8 cellular contexts compared by ENCODE assay signal in the genomic region with DNA sequence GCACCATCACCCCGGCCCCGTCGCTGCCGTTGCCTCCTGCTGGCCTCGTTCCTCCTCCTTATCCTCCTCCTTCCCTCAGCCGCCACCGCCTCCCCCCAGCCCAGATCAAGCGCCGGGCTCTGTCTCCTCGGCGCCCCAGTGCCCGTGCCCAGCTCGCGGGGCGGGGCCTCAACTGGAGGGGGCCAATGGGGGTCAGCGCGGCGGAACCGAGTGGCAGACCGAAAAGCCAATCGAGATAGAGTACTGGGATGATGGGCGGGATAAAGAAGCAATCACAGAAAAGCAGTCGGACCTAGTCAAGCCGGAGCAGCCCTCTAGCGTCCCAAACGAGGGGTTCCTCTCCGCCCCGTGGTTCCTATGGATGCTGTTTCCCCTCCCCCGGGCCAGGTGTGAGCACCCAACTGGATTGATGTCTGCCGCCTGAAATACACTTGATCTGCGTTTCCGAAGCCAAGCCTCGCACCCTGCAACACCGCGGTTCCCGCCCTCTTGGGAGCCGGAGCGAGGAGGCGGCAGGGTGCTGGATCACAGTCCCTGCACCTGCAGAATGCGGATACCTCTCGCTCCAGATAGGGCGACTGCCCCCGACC. TPM values are rescaled to one million over a fixed set of nuclear protein-coding genes. Genes with fewer than 3 reads are reported as not detected.
DNase-seq lines count a peak whose midpoint lies in the region; ATAC-seq and TF ChIP-seq lines count a peak whose summit lies in the region.

FRMD5 (minus strand) TSS at position 121 of the 590 bp plus-strand sequence.

- H3K9me3 Mint-ChIP-seq in CD8-positive, alpha-beta memory T cell = peaks cover 0 to 4% (median 0%) of the 10 kb centered on the region in 5 donors
- H3K9me3 Mint-ChIP-seq in activated T-cell treated with anti-CD3 and anti-CD28 coated beads, Interleukin-2, amount 50 U/mL, for 4 hours = no peaks in the 10 kb centered on the region

- peak within 1 kb of the TSS; percentile 97 for H2AFZ ChIP-seq in OCI-LY7 (ENCODE audit: low read length)

- CTCF ChIA-PET in CD8-positive, alpha-beta memory T cell (lab: Charles Lee) = interaction anchor here (0.9 kb wide), 1 partner anchor 9 kb away, joined by 3 read pairs; no protein-coding TSS in a partner anchor
- CTCF ChIA-PET in OCI-LY7 (lab: Charles Lee; ENCODE audit: unreplicated experiment) = no interaction called here

- peak within 1 kb of the TSS; percentile 81 for H3K4me3 ChIP-seq in CD8-positive, alpha-beta memory T cell (ENCODE audit: low read length)
- peak within 1 kb of the TSS; percentile 65 for H3K4me3 ChIP-seq in OCI-LY7 (ENCODE audit: low read depth, low read length, poor library complexity, severe bottlenecking)

- POLR2A ChIA-PET in CD8-positive, alpha-beta memory T cell (lab: Charles Lee) = interaction anchor here (0.7 kb wide), 1 partner anchor 959 kb away, joined by 3 read pairs; no protein-coding TSS in a partner anchor
- POLR2A ChIA-PET in OCI-LY7 (lab: Charles Lee) = no interaction called here

- H4K20me1 ChIP-seq in OCI-LY7 (ENCODE audit: insufficient read depth, low read length) = no peaks in the 10 kb centered on the region

- H3K4me3 Mint-ChIP-seq in CD8-positive, alpha-beta memory T cell = peak within 1 kb of the TSS; percentile 80 to 92 (median 89)
- H3K4me3 Mint-ChIP-seq in activated T-cell treated with anti-CD3 and anti-CD28 coated beads, Interleukin-2, amount 50 U/mL, for 4 hours = peak within 1 kb of the TSS; percentile 85

- ATAC-seq in GM21367 (IDR thresholded peaks at IDR 0.05; ENCODE audit: unreplicated experiment) (peak; percentile 88), esophagus mucosa (peak; percentile 98)
- ATAC-seq in activated T-cell treated with anti-CD3 and anti-CD28 coated beads, Interleukin-2, amount 50 U/mL, for 4 hours = peak; percentile 96 to 97

- peak within 1 kb of the TSS in 5 of 8 donors; percentile 17 to 75 (median 47) for H3K27ac Mint-ChIP-seq in CD8-positive, alpha-beta memory T cell

- DNase-seq in CD8-positive, alpha-beta memory T cell = peak; percentile 63 to 90 (median 80)
- DNase-seq in HT-29 (ENCODE audit: low spot score) (peak; percentile 99), OCI-LY7 (ENCODE audit: low spot score) (peak; percentile 87), mucosa of gallbladder (ENCODE audit: low spot score) (peak; percentile 93)
- DNase-seq in activated T-cell treated with anti-CD3 and anti-CD28 coated beads, Interleukin-2, amount 50 U/mL, for 4 hours = peak; percentile 81
- peak; percentile 56 to 70 for DNase-seq in stimulated activated CD8-positive, alpha-beta memory T cell treated with anti-CD3 and anti-CD28 coated beads, Interleukin-4, amount 100 ng/mL, for 1 hour (ENCODE audit: low read depth in 2 of 2, low spot score in 1 of 2)

- no peaks in the 10 kb centered on the region for H3K36me3 ChIP-seq in CD8-positive, alpha-beta memory T cell (ENCODE audit: insufficient read depth, low read length)
- H3K36me3 ChIP-seq in OCI-LY7 (ENCODE audit: insufficient read depth, low read length) = no peaks in the 10 kb centered on the region

- no peaks in the 10 kb centered on the region for H3K9me2 ChIP-seq in OCI-LY7 (ENCODE audit: insufficient read depth, low read length)

- peaks cover 0 to 3% (median 0%) of the 10 kb centered on the region in 3 donors for H3K36me3 Mint-ChIP-seq in CD8-positive, alpha-beta memory T cell
- no peaks in the 10 kb centered on the region for H3K36me3 Mint-ChIP-seq in activated T-cell treated with anti-CD3 and anti-CD28 coated beads, Interleukin-2, amount 50 U/mL, for 4 hours (ENCODE audit: insufficient read depth)

- no TSS peak for BruUV-seq in OCI-LY7 (replicated peaks; lab: Mats Ljungman, UMichigan)

- peaks cover 17 to 24% (median 20%) of the 10 kb centered on the region in 3 donors for H3K4me1 Mint-ChIP-seq in CD8-positive, alpha-beta memory T cell
- H3K4me1 Mint-ChIP-seq in activated T-cell treated with anti-CD3 and anti-CD28 coated beads, Interleukin-2, amount 50 U/mL, for 4 hours (ENCODE audit: low read depth) = peaks cover 14% of the 10 kb centered on the region

- intact Hi-C loops in OCI-LY7 (cut with micrococcal nuclease; ENCODE audit: unreplicated experiment) = no loop called here

- no peak within 1 kb of the TSS for H3K27ac ChIP-seq in CD8-positive, alpha-beta memory T cell (ENCODE audit: low read depth, low read length)
- H3K27ac ChIP-seq in OCI-LY7 (ENCODE audit: low read depth, low read length, poor library complexity, severe bottlenecking) = no peak within 1 kb of the TSS

- peaks cover 17% of the 10 kb centered on the region for H3K4me1 ChIP-seq in CD8-positive, alpha-beta memory T cell (ENCODE audit: insufficient read depth, low read length)
- peaks cover 3% of the 10 kb centered on the region for H3K4me1 ChIP-seq in OCI-LY7 (ENCODE audit: insufficient read depth, low read length, poor library complexity, severe bottlenecking)

- no peaks in the 10 kb centered on the region for H3K9me3 ChIP-seq in CD8-positive, alpha-beta memory T cell (ENCODE audit: low read length)
- no peaks in the 10 kb centered on the region for H3K9me3 ChIP-seq in OCI-LY7 (ENCODE audit: low read length)

- H3K27me3 ChIP-seq in CD8-positive, alpha-beta memory T cell (ENCODE audit: insufficient read depth, low read length, poor library complexity, severe bottlenecking) = peaks cover 41% of the 10 kb centered on the region

- peak; percentile 41; the same call in 1 of the 2 replicates for TF ChIP-seq CTCF in OCI-LY7 (conservative IDR thresholded peaks at IDR 0.05; ENCODE audit: low read length)

- H3K27me3 Mint-ChIP-seq in CD8-positive, alpha-beta memory T cell = peaks cover 40 to 80% of the 10 kb centered on the region in 2 donors
- peaks cover 59% of the 10 kb centered on the region for H3K27me3 Mint-ChIP-seq in activated T-cell treated with anti-CD3 and anti-CD28 coated beads, Interleukin-2, amount 50 U/mL, for 4 hours (ENCODE audit: low read depth)

- H3K79me2 ChIP-seq in OCI-LY7 (ENCODE audit: insufficient read depth, low read depth, low read length) = no peaks in the 10 kb centered on the region

- peak within 1 kb of the TSS; percentile 82 for H3K4me2 ChIP-seq in OCI-LY7 (ENCODE audit: low read length)

RNA-seq across cellular contexts. Expression of gene FRMD5, which starts in this region (rescaled TPM):
- total RNA-seq in CD8-positive, alpha-beta memory T cell = under 1 TPM; 0.28 to 0.44 TPM
- 0.37 TPM for polyA plus RNA-seq in CD8-positive, alpha-beta memory T cell
- total RNA-seq in HT-29 (2014; rRNA removed; shearing (Covaris generic)) = 4.3 and 5.8 TPM in 2 replicates
- total RNA-seq in OCI-LY7 (2014; rRNA removed; shearing (Covaris generic)) = not detected in 2 replicates
- total RNA-seq in OCI-LY7 (2022) (not detected in 2 replicates), esophagus mucosa (0.20 TPM), mucosa of gallbladder (3.3 TPM)
- total RNA-seq in activated T-cell treated with anti-CD3 and anti-CD28 coated beads, Interleukin-2, amount 50 U/mL, for 4 hours = under 1 TPM in 2 of 3 donors, not detected in 1; 0.13 TPM

Comparison
In these comparisons a context has a peak if more than half of its experiments do, and no peak if none do; other contexts are left out.
1. Peak in DNase-seq and H3K4me3 ChIP-seq in CD8-positive, alpha-beta memory T cell; RNA of the gene not detected or under 1 TPM.
2. Peak in DNase-seq, H3K4me3 ChIP-seq and H3K4me2 ChIP-seq in OCI-LY7; RNA of the gene not detected or under 1 TPM.
3. Peak in DNase-seq and ATAC-seq in activated T-cell treated with anti-CD3 and anti-CD28 coated beads, Interleukin-2, amount 50 U/mL, for 4 hours; RNA of the gene not detected or under 1 TPM.
4. Peak in ATAC-seq in esophagus mucosa; RNA of the gene not detected or under 1 TPM.